8 cellular contexts compared by ENCODE assay signal in the genomic region with DNA sequence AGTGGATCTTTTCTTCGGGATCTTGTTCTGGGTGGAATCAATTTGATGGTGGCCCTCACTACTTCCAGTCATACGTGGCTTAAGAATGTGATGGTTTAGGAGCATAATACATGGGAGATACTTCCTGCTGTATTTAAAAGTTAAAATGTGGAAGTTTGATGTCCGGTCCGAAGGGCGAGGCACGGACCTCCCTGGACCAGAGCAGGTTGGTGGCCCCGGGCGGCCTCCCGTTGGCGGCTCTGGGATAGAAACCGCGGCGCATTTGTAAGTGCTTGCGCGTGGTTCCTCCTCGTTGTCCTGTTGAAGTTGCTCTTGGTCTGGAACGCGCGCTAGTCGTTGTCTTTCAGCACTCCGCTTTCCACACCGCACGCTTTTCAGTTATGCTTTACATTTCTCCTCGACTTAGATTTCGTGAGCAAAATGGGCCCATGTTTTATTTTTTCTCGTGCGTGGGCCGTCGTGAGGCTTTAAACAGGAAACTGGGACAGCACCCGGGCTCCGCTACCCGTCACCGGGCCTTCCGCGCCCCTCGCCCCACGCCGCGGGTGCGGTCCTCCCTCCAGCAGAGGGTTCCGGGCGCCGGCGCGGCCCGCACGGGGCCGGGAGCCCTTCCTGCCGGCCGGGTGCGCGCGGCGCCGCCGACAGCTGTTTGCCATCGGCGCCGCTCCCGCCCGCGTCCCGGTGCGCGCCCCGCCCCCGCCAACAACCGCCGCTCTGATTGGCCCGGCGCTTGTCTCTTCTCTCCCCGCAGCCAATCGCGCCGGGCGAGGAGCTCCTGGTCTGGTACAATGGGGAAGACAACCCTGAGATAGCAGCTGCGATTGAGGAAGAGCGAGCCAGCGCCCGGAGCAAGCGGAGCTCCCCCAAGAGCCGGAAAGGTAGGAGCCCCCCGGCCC. TPM values are rescaled to one million over a fixed set of nuclear protein-coding genes. Genes with fewer than 3 reads are reported as not detected.
DNase-seq lines count a peak whose midpoint lies in the region; ATAC-seq and TF ChIP-seq lines count a peak whose summit lies in the region.

No MANE protein-coding gene starts in this region.

- H3K27ac ChIP-seq in coronary artery = peak overlapping the region; percentile 88 to 92

- no peaks in the 10 kb centered on the region for H3K9me3 Mint-ChIP-seq in activated CD4-positive, alpha-beta T cell treated with anti-CD3 and anti-CD28 coated beads, Interleukin-2, amount 10 ng/mL, durations not matched to agents 24 days and 14 days

- DNase-seq in C1 segment of cervical spinal cord (lab: John Stamatoyannopoulos, UW) = peak; percentile 62 to 97 (median 92)
- peak; percentile 54 for DNase-seq in NCI-H524 treated with DMSO at 0.1 percent for 48 hours (lab: John Stamatoyannopoulos, UW)
- DNase-seq in activated CD4-positive, alpha-beta T cell treated with anti-CD3 and anti-CD28 coated beads, Interleukin-2, amount 10 ng/mL, durations not matched to agents 24 days and 14 days = peak; percentile 99
- peak; percentile 97 for DNase-seq in coronary artery (ENCODE audit: low spot score)
- DNase-seq in left lobe of liver (ENCODE audit: low spot score) = peak; percentile 98
- peak; percentile 95 for DNase-seq in stimulated activated CD4-positive, alpha-beta T cell treated with anti-CD3 and anti-CD28 coated beads, Interleukin-2, amount 100 ng/mL, for 24 hours

- H3K4me3 ChIP-seq in coronary artery = peak overlapping the region; percentile 96

- H3K4me3 Mint-ChIP-seq in activated CD4-positive, alpha-beta T cell treated with anti-CD3 and anti-CD28 coated beads, Interleukin-2, amount 10 ng/mL, durations not matched to agents 24 days and 14 days = peak overlapping the region; percentile 100

- no peak for TF ChIP-seq CTCF in coronary artery (IDR thresholded peaks at IDR 0.05)

- H3K27ac Mint-ChIP-seq in activated CD4-positive, alpha-beta T cell treated with anti-CD3 and anti-CD28 coated beads, Interleukin-2, amount 10 ng/mL, durations not matched to agents 24 days and 14 days = peak overlapping the region; percentile 95

- H3K27me3 Mint-ChIP-seq in activated CD4-positive, alpha-beta T cell treated with anti-CD3 and anti-CD28 coated beads, Interleukin-2, amount 10 ng/mL, durations not matched to agents 24 days and 14 days = no peaks in the 10 kb centered on the region

- ATAC-seq in GM19328 (IDR thresholded peaks at IDR 0.05; ENCODE audit: unreplicated experiment) = peak; percentile 71
- ATAC-seq in HG03469 (IDR thresholded peaks at IDR 0.05; ENCODE audit: unreplicated experiment) = peak; percentile 60
- peak; percentile 94 for ATAC-seq in left lobe of liver

- intact Hi-C loops in activated CD4-positive, alpha-beta T cell treated with anti-CD3 and anti-CD28 coated beads, Interleukin-2, amount 10 ng/mL, durations not matched to agents 24 days and 14 days (cut with micrococcal nuclease) = loop anchor here (1.0 kb wide), 2 partner anchors 18 to 49 kb away; partner anchors contain the start of gene PRDM2

- peaks cover 31% of the 10 kb centered on the region for H3K36me3 Mint-ChIP-seq in activated CD4-positive, alpha-beta T cell treated with anti-CD3 and anti-CD28 coated beads, Interleukin-2, amount 10 ng/mL, durations not matched to agents 24 days and 14 days (ENCODE audit: low read depth)

- peaks cover 45% of the 10 kb centered on the region for H3K4me1 Mint-ChIP-seq in activated CD4-positive, alpha-beta T cell treated with anti-CD3 and anti-CD28 coated beads, Interleukin-2, amount 10 ng/mL, durations not matched to agents 24 days and 14 days

RNA-seq across cellular contexts. Expression of gene PRDM2, which starts 48.9 kb away (rescaled TPM):
- 44.5 and 45.9 TPM in 2 replicates for total RNA-seq in activated CD4-positive, alpha-beta T cell treated with anti-CD3 and anti-CD28 coated beads, Interleukin-2, amount 10 ng/mL, durations not matched to agents 24 days and 14 days
- total RNA-seq in left lobe of liver = 11.7 TPM

Comparison
In these comparisons a context has a peak if more than half of its experiments do, and no peak if none do; other contexts are left out.
1. Peak in every context shown above with its lines: DNase-seq, ATAC-seq, H3K4me3 ChIP-seq and H3K27ac ChIP-seq.